In genomic region chr22:33821290-33821689, GRCh38 we compare ENCODE assay signal across 14 cellular contexts.
A peak's percentile ranks its signal among the peaks of the same experiment; 100 is the strongest.
DNase-seq lines count a peak whose midpoint lies in the region; ATAC-seq and TF ChIP-seq lines count a peak whose summit lies in the region.
"Had no signal": no experiment of that assay in that cellular context is flagged by ENCODE, and none has a peak within 500 bp of the region (broad histone marks: within the 10 kb centered on the region; RNA-seq: fewer than 3 reads in every experiment).

No MANE protein-coding gene starts in this region.

- peaks cover 0 to 45% (median 18%) of the 10 kb centered on the region in 9 donors for H3K4me1 ChIP-seq in heart right ventricle
- H3K4me1 ChIP-seq in GM23248 (ENCODE audit: insufficient read depth) = no peaks in the 10 kb centered on the region
- peaks cover 3 to 30% (median 7%) of the 10 kb centered on the region in 3 donors for H3K4me1 ChIP-seq in esophagus squamous epithelium
- H3K4me1 ChIP-seq: BE2C had no signal

- H3K9ac ChIP-seq in GM23248 = no peak overlapping the region

- intact Hi-C loops in heart right ventricle (cut with DNase I) (no loop called here), Right ventricle myocardium superior (cut with DNase I) (no loop called here), esophagus squamous epithelium (cut with DNase I) (no loop called here)

- peaks cover 7% of the 10 kb centered on the region for H3F3A ChIP-seq in GM23248 (ENCODE audit: insufficient read depth)

- WGBS in heart right ventricle, 2 donors = 77% methylated on average over 4 of the region's 4 CpGs
- WGBS in GM23248 (ENCODE audit: low coverage in 1 of 2, low lambda C conversion rate in 2 of 2, missing lambda C conversion rate in 2 of 2), 2 experiments = 45 to 51% methylated on average over 4 of the region's 4 CpGs
- WGBS in esophagus squamous epithelium, 2 donors = 24 to 46% methylated on average over 4 of the region's 4 CpGs

- TF ChIP-seq POLR2A in esophagus squamous epithelium (IDR thresholded peaks at IDR 0.05) = no peak

- H2AFZ ChIP-seq in GM23248 = no peak overlapping the region

- no peak overlapping the region for H3K4me3 ChIP-seq in heart right ventricle
- H3K4me3 ChIP-seq in GM23248 = no peak overlapping the region
- no peak overlapping the region for H3K4me3 ChIP-seq in esophagus squamous epithelium
- H3K4me3 ChIP-seq: GM12878 had no signal

- peak overlapping the region in 6 of 10 donors; percentile 2 to 79 (median 62) for H3K27ac ChIP-seq in heart right ventricle
- H3K27ac ChIP-seq in GM23248 = 0 out of 2 replicates have a peak overlapping the region, but pooled peaks have one; percentile 6
- H3K27ac ChIP-seq in esophagus squamous epithelium = peak overlapping the region in 3 of 4 donors; percentile 7 to 43 (median 30)
- H3K27ac ChIP-seq: C4-2B had no signal

- H3K4me2 ChIP-seq in GM23248 (ENCODE audit: unreplicated experiment) = no peak overlapping the region

- TF ChIP-seq CTCF in heart right ventricle (IDR thresholded peaks at IDR 0.05) (no peak), esophagus squamous epithelium (IDR thresholded peaks at IDR 0.05) (no peak), omental fat pad (IDR thresholded peaks at IDR 0.05) (no peak)

- H3K9me3 ChIP-seq in heart right ventricle (peaks cover 0 to 9% (median 0%) of the 10 kb centered on the region in 11 donors), GM23248 (ENCODE audit: low read depth) (no peaks in the 10 kb centered on the region), esophagus squamous epithelium (no peaks in the 10 kb centered on the region)
- H3K9me3 ChIP-seq: BE2C had no signal

- no peaks in the 10 kb centered on the region for H3K36me3 ChIP-seq in heart right ventricle
- no peaks in the 10 kb centered on the region for H3K36me3 ChIP-seq in GM23248 (ENCODE audit: low read depth)
- no peaks in the 10 kb centered on the region for H3K36me3 ChIP-seq in esophagus squamous epithelium
- H3K36me3 ChIP-seq: BE2C had no signal

- in situ Hi-C loops in GM23248 (cut with MboI) = no loop called here

- no peaks in the 10 kb centered on the region for H3K79me2 ChIP-seq in GM23248 (ENCODE audit: insufficient read depth)

- H3K27me3 ChIP-seq in heart right ventricle (no peaks in the 10 kb centered on the region), GM23248 (replicated peaks; ENCODE audit: insufficient read depth) (no peaks in the 10 kb centered on the region), esophagus squamous epithelium (peaks cover 0 to 12% (median 0%) of the 10 kb centered on the region in 4 donors)
- H3K27me3 ChIP-seq: BE2C had no signal

- H3K9me2 ChIP-seq in GM23248 (ENCODE audit: insufficient read depth) = no peaks in the 10 kb centered on the region

- ATAC-seq in heart right ventricle (no peak), Right ventricle myocardium superior (ENCODE audit: poor library complexity) (no peak), omental fat pad (ENCODE audit: low FRiP score) (peak; percentile 55), HG02840 (IDR thresholded peaks at IDR 0.05; ENCODE audit: low FRiP score, unreplicated experiment) (no peak)
- ATAC-seq: GM12878, HCT116 had no signal

- DNase-seq in heart right ventricle (no peak), Right ventricle myocardium superior (no peak), GM23248 (peak; percentile 46), esophagus squamous epithelium (lab: John Stamatoyannopoulos, UW) (no peak), omental fat pad (ENCODE audit: low spot score) (no peak), A172 (ENCODE audit: low spot score) (no peak), NCI-H345 (lab: John Stamatoyannopoulos, UW) (no peak)
- DNase-seq: BE2C; CD4-positive, alpha-beta memory T cell; DMS79 had no signal

- no peaks in the 10 kb centered on the region for H4K20me1 ChIP-seq in GM23248 (ENCODE audit: insufficient read depth)

Comparison
In these comparisons a context has a peak if more than half of its experiments do, and no peak if none do; other contexts are left out.
1. H3K27ac ChIP-seq: peak in every context shown above with its lines; median percentile 62 in heart right ventricle; 30 in esophagus squamous epithelium; 6 in GM23248.